3 cellular contexts compared by ENCODE assay signal in genomic region chr10:104822088-104822487, GRCh38.
"Had no signal": no experiment of that assay in that cellular context is flagged by ENCODE, and none has a peak within 500 bp of the region (broad histone marks: within the 10 kb centered on the region; RNA-seq: fewer than 3 reads in every experiment).

No MANE protein-coding gene starts in this region.

- H3K4me3 ChIP-seq: GM12878 had no signal

- ATAC-seq: GM12878 had no signal

- DNase-seq: GDM1, GF-D8 had no signal
